In genomic region chr1:66271904-66272254, GRCh38 we compare ENCODE assay signal across 1 cellular context.
TF ChIP-seq lines count a peak whose summit lies in the region.

No MANE protein-coding gene starts in this region.

TF ChIP-seq in HCT116, 20 proteins besides CTCF, POLR2A, EP300 and RAD21 (continued from another document):
- TF ChIP-seq SRF (IDR thresholded peaks at IDR 0.05; ENCODE audit: low read depth) = no peak
TF ChIP-seq in HCT116: peak in this region for 3.
